Comparison of ENCODE assay signal across 9 cellular contexts in the genomic region with DNA sequence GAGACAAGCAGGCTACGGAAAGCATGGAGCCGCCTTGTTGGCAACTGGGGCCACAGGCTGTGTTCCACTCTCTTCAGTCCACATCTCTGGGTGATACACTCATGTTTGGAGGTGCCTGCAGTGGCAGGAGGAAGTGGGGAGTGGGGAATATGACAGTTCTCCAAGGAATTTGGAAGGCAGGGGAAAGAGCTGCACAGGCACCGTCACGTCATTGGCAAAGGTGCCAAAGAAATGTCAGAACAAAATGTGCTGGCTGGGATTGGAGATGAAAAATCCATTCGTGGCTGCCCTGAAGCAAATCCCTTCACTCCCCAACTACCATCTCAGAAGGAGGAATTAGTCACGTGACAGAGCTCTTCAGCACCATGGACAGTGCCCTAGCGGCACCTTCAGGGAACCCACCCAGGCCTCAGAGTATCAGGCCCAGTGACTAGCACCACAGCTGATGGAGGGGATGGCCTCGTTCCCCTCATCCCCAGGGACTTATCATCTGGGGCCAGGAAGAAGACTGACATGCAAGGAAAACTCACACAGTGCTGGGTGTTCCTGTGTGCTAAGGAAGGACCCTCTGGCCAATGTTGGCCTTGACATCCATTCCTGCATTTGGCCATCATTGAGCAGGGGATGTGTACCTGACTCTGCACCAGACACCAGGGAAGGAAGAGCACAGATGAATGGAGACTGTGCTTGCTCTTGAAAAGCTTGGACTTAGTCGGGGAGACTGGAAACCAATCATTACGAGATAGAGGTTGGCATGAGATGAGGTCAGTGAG. TPM values are rescaled to one million over a fixed set of nuclear protein-coding genes. Genes with fewer than 3 reads are reported as not detected.
DNase-seq lines count a peak whose midpoint lies in the region; ATAC-seq lines count a peak whose summit lies in the region.
"Had no signal": no experiment of that assay in that cellular context is flagged by ENCODE, and none has a peak within 500 bp of the region (broad histone marks: within the 10 kb centered on the region; RNA-seq: fewer than 3 reads in every experiment).

No MANE protein-coding gene starts in this region.

- H3K4me3 Mint-ChIP-seq in activated CD4-positive, alpha-beta T cell treated with anti-CD3 and anti-CD28 coated beads for 36 hours: no peak overlapping the region
- H3K4me3 Mint-ChIP-seq: IgD-negative memory B cell had no signal

- no peak overlapping the region for H3K4me3 ChIP-seq in neuronal stem cell (ENCODE audit: low read length in 2 of 2)

- peak; percentile 64 for DNase-seq in activated CD4-positive, alpha-beta T cell treated with anti-CD3 and anti-CD28 coated beads for 36 hours
- DNase-seq in activated CD4-positive, alpha-beta T cell treated with anti-CD3 and anti-CD28 coated beads, Interleukin-2, amount 50 U/mL, for 4 hours: no peak
- DNase-seq in T-helper 9 cell: peak; percentile 22
- peak; percentile 56 for DNase-seq in epithelial cell of prostate (ENCODE audit: low read depth, low spot score)
- peak; percentile 89 for DNase-seq in neuronal stem cell (ENCODE audit: low spot score)
- DNase-seq in NCI-H187 (lab: John Stamatoyannopoulos, UW): no peak
- DNase-seq in NCI-H1105 treated with DMSO at 0.1 percent for 48 hours (lab: John Stamatoyannopoulos, UW): no peak

- no peaks in the 10 kb centered on the region for H3K9me3 ChIP-seq in neuronal stem cell (replicated peaks in 1 of 2; ENCODE audit: control insufficient read depth in 2 of 2, insufficient read depth in 1 of 2, low read depth in 1 of 2, low read length in 2 of 2)

- H3K27me3 ChIP-seq in neuronal stem cell (ENCODE audit: control insufficient read depth in 3 of 3, insufficient read depth in 3 of 3, low read depth in 1 of 3, low read length in 3 of 3): peaks cover 0 to 30% (median 0%) of the 10 kb centered on the region in 3 experiments

- no peak overlapping the region for H3K4me2 ChIP-seq in neuronal stem cell (ENCODE audit: insufficient read depth, low read length, poor library complexity, severe bottlenecking)

- H2AK5ac ChIP-seq in neuronal stem cell (ENCODE audit: low read depth, low read length): no peak overlapping the region

- CTCF ChIA-PET in activated CD4-positive, alpha-beta T cell treated with anti-CD3 and anti-CD28 coated beads for 36 hours (lab: Charles Lee): interaction anchor here (0.6 to 20.4 kb wide), 3 partner anchors 112 to 673 kb away, joined by 3 to 798 read pairs (median 3); no protein-coding TSS in a partner anchor

- no peak overlapping the region for H3K18ac ChIP-seq in neuronal stem cell (ENCODE audit: low read length)

- no peak for ATAC-seq in activated CD4-positive, alpha-beta T cell treated with anti-CD3 and anti-CD28 coated beads for 36 hours
- ATAC-seq in GM21447 (IDR thresholded peaks at IDR 0.05; ENCODE audit: unreplicated experiment): no peak

- H3K9ac ChIP-seq in neuronal stem cell (ENCODE audit: low read depth, low read length, poor library complexity): no peak overlapping the region

- H3K23ac ChIP-seq in neuronal stem cell (ENCODE audit: low read depth, low read length, poor library complexity): no peak overlapping the region

- H3K14ac ChIP-seq in neuronal stem cell (ENCODE audit: low read length): no peak overlapping the region

- H3K36me3 ChIP-seq in neuronal stem cell (replicated peaks in 1 of 2; ENCODE audit: control insufficient read depth in 2 of 2, insufficient read depth in 2 of 2, low read length in 2 of 2): no peaks in the 10 kb centered on the region

- no peak overlapping the region for H3K4ac ChIP-seq in neuronal stem cell (ENCODE audit: low read length)

- POLR2A ChIA-PET in activated CD4-positive, alpha-beta T cell treated with anti-CD3 and anti-CD28 coated beads for 36 hours (lab: Charles Lee): no interaction called here

- no peaks in the 10 kb centered on the region for H3K36me3 Mint-ChIP-seq in activated CD4-positive, alpha-beta T cell treated with anti-CD3 and anti-CD28 coated beads for 36 hours (ENCODE audit: low read depth)
- H3K36me3 Mint-ChIP-seq: IgD-negative memory B cell had no signal

- peaks cover 25% of the 10 kb centered on the region for H3K4me1 Mint-ChIP-seq in activated CD4-positive, alpha-beta T cell treated with anti-CD3 and anti-CD28 coated beads for 36 hours

- no peak overlapping the region for H4K91ac ChIP-seq in neuronal stem cell (ENCODE audit: low read depth, low read length, poor library complexity)

- no peaks in the 10 kb centered on the region for H3K79me1 ChIP-seq in neuronal stem cell (ENCODE audit: low read depth, low read length)

- no peak overlapping the region for H2BK12ac ChIP-seq in neuronal stem cell (ENCODE audit: low read length)

- H3K27ac Mint-ChIP-seq in activated CD4-positive, alpha-beta T cell treated with anti-CD3 and anti-CD28 coated beads for 36 hours: no peak overlapping the region
- H3K27ac Mint-ChIP-seq: IgD-negative memory B cell had no signal

- intact Hi-C loops in activated CD4-positive, alpha-beta T cell treated with anti-CD3 and anti-CD28 coated beads for 36 hours (cut with DNase I, micrococcal nuclease): no loop called here

- no peak overlapping the region for H2BK15ac ChIP-seq in neuronal stem cell (ENCODE audit: low read length)

- no peak overlapping the region for H3K27ac ChIP-seq in epithelial cell of prostate
- no peak overlapping the region for H3K27ac ChIP-seq in neuronal stem cell (replicated peaks; ENCODE audit: low read length)

- peaks cover 7% of the 10 kb centered on the region for H3K27me3 Mint-ChIP-seq in activated CD4-positive, alpha-beta T cell treated with anti-CD3 and anti-CD28 coated beads for 36 hours

- H3K4me1 ChIP-seq in neuronal stem cell (ENCODE audit: control insufficient read depth in 2 of 2, insufficient read depth in 1 of 2, low read depth in 1 of 2, low read length in 2 of 2): peaks cover 0 to 14% of the 10 kb centered on the region in 2 donors

- no peak overlapping the region for H2BK5ac ChIP-seq in neuronal stem cell (ENCODE audit: low read length)

- no CpG with 5 or more reads among the region's 10 CpGs for WGBS in neuronal stem cell (ENCODE audit: extremely low coverage in 2 of 2, insufficient read length in 2 of 2, insufficient replicate concordance in 1 of 2), 2 donors

- no peak overlapping the region for H4K8ac ChIP-seq in neuronal stem cell (ENCODE audit: low read depth, low read length)

- H2AFZ ChIP-seq in neuronal stem cell (ENCODE audit: low read length): no peak overlapping the region

- H2BK120ac ChIP-seq in neuronal stem cell (ENCODE audit: low read depth, low read length): no peak overlapping the region

- H3K9me3 Mint-ChIP-seq in activated CD4-positive, alpha-beta T cell treated with anti-CD3 and anti-CD28 coated beads for 36 hours (ENCODE audit: low read depth): no peaks in the 10 kb centered on the region
- H3K9me3 Mint-ChIP-seq: IgD-negative memory B cell had no signal

RNA-seq across cellular contexts. Expression of gene PRDM11, which starts 48.5 kb away (rescaled TPM):
- total RNA-seq in activated CD4-positive, alpha-beta T cell treated with anti-CD3 and anti-CD28 coated beads for 36 hours: under 1 TPM; 0.61 to 0.94 TPM
- polyA plus RNA-seq in neuronal stem cell (2013, experiment 1 of 2): 2.6 TPM
- 2.5 TPM for polyA plus RNA-seq in neuronal stem cell (2013, experiment 2 of 2)

Comparison
In these comparisons a context has a peak if more than half of its experiments do, and no peak if none do; other contexts are left out.
1. DNase-seq: peak in activated CD4-positive, alpha-beta T cell treated with anti-CD3 and anti-CD28 coated beads for 36 hours (single experiment), T-helper 9 cell (single experiment), epithelial cell of prostate (single experiment) and neuronal stem cell (single experiment); none in activated CD4-positive, alpha-beta T cell treated with anti-CD3 and anti-CD28 coated beads, Interleukin-2, amount 50 U/mL, for 4 hours (0 of 2), NCI-H187 (0 of 2) and NCI-H1105 treated with DMSO at 0.1 percent for 48 hours (single experiment).